8 cellular contexts compared by ENCODE assay signal in genomic region chr17:57946798-57947358, GRCh38. TPM values are rescaled to one million over a fixed set of nuclear protein-coding genes. Genes with fewer than 3 reads are reported as not detected.
DNase-seq lines count a peak whose midpoint lies in the region; ATAC-seq and TF ChIP-seq lines count a peak whose summit lies in the region.

No MANE protein-coding gene starts in this region.

- ATAC-seq in GM18505 (IDR thresholded peaks at IDR 0.05; ENCODE audit: unreplicated experiment) (peak; percentile 80), HG02852 (IDR thresholded peaks at IDR 0.05; ENCODE audit: unreplicated experiment) (peak; percentile 91)

- no peak for TF ChIP-seq POLR2A in GM18505 (IDR thresholded peaks at IDR 0.05; ENCODE audit: borderline replicate concordance, extremely low read depth, insufficient read depth, insufficient read length)

- no peak overlapping the region for H3K27ac Mint-ChIP-seq in activated CD4-positive, alpha-beta memory T cell treated with anti-CD3 and anti-CD28 coated beads for 36 hours

- H3K4me3 ChIP-seq in fibroblast of mammary gland (ENCODE audit: control insufficient read depth, low read depth, low read length), result peak overlapping the region; percentile 41

- intact Hi-C loops in activated CD4-positive, alpha-beta memory T cell treated with anti-CD3 and anti-CD28 coated beads for 36 hours (cut with micrococcal nuclease), result no loop called here

- POLR2A ChIA-PET in activated CD4-positive, alpha-beta memory T cell treated with anti-CD3 and anti-CD28 coated beads for 36 hours (lab: Charles Lee), result interaction anchor here (0.7 to 1.4 kb wide), 5 partner anchors 10 to 60 kb away, joined by 3 to 4 read pairs (median 3); partner anchors contain the start of gene SRSF1
- POLR2A ChIA-PET in HEK293T (lab: Yijun Ruan, JAX), result interaction anchor here (1.3 to 2.4 kb wide), 3 partner anchors 8 to 61 kb away, joined by 4 to 8 read pairs (median 7); partner anchors contain the start of gene SRSF1

- CTCF ChIA-PET in activated CD4-positive, alpha-beta memory T cell treated with anti-CD3 and anti-CD28 coated beads for 36 hours (lab: Charles Lee), result interaction anchor here (0.7 to 3.6 kb wide), 6 partner anchors 9 to 226 kb away, joined by 3 to 24 read pairs (median 5); partner anchors contain the start of gene CUEDC1
- CTCF ChIA-PET in HEK293T (lab: Yijun Ruan, JAX), result interaction anchor here (0.6 to 1.5 kb wide), 3 partner anchors 43 to 748 kb away, joined by 3 to 4 read pairs (median 3); no protein-coding TSS in a partner anchor

- H3K9me3 Mint-ChIP-seq in activated CD4-positive, alpha-beta memory T cell treated with anti-CD3 and anti-CD28 coated beads for 36 hours, result no peaks in the 10 kb centered on the region

- H3K36me3 Mint-ChIP-seq in activated CD4-positive, alpha-beta memory T cell treated with anti-CD3 and anti-CD28 coated beads for 36 hours, result no peaks in the 10 kb centered on the region

- TF ChIP-seq CTCF in fibroblast of mammary gland (conservative IDR thresholded peaks at IDR 0.05; ENCODE audit: control insufficient read depth, insufficient read depth, low read depth, low read length), result no peak

- H3K27me3 Mint-ChIP-seq in activated CD4-positive, alpha-beta memory T cell treated with anti-CD3 and anti-CD28 coated beads for 36 hours, result peaks cover 9% of the 10 kb centered on the region

- DNase-seq in AG08395 (ENCODE audit: low spot score), result peak; percentile 60
- peak; percentile 34 for DNase-seq in NCI-H146 (lab: John Stamatoyannopoulos, UW)
- peak; percentile 56 for DNase-seq in activated CD4-positive, alpha-beta memory T cell treated with anti-CD3 and anti-CD28 coated beads for 36 hours
- DNase-seq in fibroblast of mammary gland (ENCODE audit: low read depth), result peak; percentile 80
- DNase-seq in non-pigmented ciliary epithelial cell (ENCODE audit: low read depth), result peak; percentile 50
- DNase-seq in HEK293T (ENCODE audit: extremely low spot score), result no peak

- H3K4me1 Mint-ChIP-seq in activated CD4-positive, alpha-beta memory T cell treated with anti-CD3 and anti-CD28 coated beads for 36 hours (ENCODE audit: low read depth), result peaks cover 34% of the 10 kb centered on the region

- H3K4me3 Mint-ChIP-seq in activated CD4-positive, alpha-beta memory T cell treated with anti-CD3 and anti-CD28 coated beads for 36 hours, result peak overlapping the region; percentile 33

TF ChIP-seq in HEK293T, 16 proteins besides CTCF, POLR2A, EP300 and RAD21:
- TF ChIP-seq CTBP1 (IDR thresholded peaks at IDR 0.05; ENCODE audit: borderline replicate concordance) (no peak), HDGF (IDR thresholded peaks at IDR 0.05; ENCODE audit: borderline replicate concordance) (no peak), FOXK2 (IDR thresholded peaks at IDR 0.05) (no peak), TARDBP (IDR thresholded peaks at IDR 0.05) (no peak), FOXA1 (IDR thresholded peaks at IDR 0.05) (no peak), SP1 (IDR thresholded peaks at IDR 0.05) (no peak), BHLHE40 (IDR thresholded peaks at IDR 0.05; ENCODE audit: borderline replicate concordance) (no peak), L3MBTL2 (conservative IDR thresholded peaks at IDR 0.05) (no peak), FOXM1 (IDR thresholded peaks at IDR 0.05; ENCODE audit: borderline replicate concordance) (no peak), NFRKB (IDR thresholded peaks at IDR 0.05) (no peak), ELF4 (IDR thresholded peaks at IDR 0.05) (no peak), LEF1 (IDR thresholded peaks at IDR 0.05; ENCODE audit: borderline replicate concordance) (no peak), ZNF384 (IDR thresholded peaks at IDR 0.05) (no peak), SUZ12 (IDR thresholded peaks at IDR 0.05) (no peak), ARNT (IDR thresholded peaks at IDR 0.05) (no peak)

RNA-seq across cellular contexts. Expression of gene CUEDC1, which starts 8.3 kb away (rescaled TPM):
- under 1 TPM; 0.29 to 0.36 TPM for total RNA-seq in activated CD4-positive, alpha-beta memory T cell treated with anti-CD3 and anti-CD28 coated beads for 36 hours

RNA-seq across cellular contexts. Expression of gene VEZF1, which starts 41.2 kb away (rescaled TPM):
- total RNA-seq in activated CD4-positive, alpha-beta memory T cell treated with anti-CD3 and anti-CD28 coated beads for 36 hours, result 10 to 100 TPM; 26.8 to 29.8 TPM
